In genomic region chr16:89163297-89163696, GRCh38 we compare ENCODE assay signal across 11 cellular contexts. TPM values are rescaled to one million over a fixed set of nuclear protein-coding genes. Genes with fewer than 3 reads are reported as not detected.
"Had no signal": no experiment of that assay in that cellular context is flagged by ENCODE, and none has a peak within 500 bp of the region (broad histone marks: within the 10 kb centered on the region; RNA-seq: fewer than 3 reads in every experiment).

No MANE protein-coding gene starts in this region.

- ATAC-seq: GM23338, HCT116 had no signal

- H3K4me2 ChIP-seq: GM23338 had no signal

- H3K36me3 ChIP-seq: HAP-1 had no signal

- H3K4me3 ChIP-seq: GM23248, GM23338, HAP-1 had no signal

- H3K27ac Mint-ChIP-seq: GM23338, H9, HFFc6 had no signal

- H3K4me3 Mint-ChIP-seq: GM23338, H9 had no signal

- DNase-seq: GM23248, GOT3, H7, H9, HCEC 1CT, HFFc6 had no signal

- H3K27ac ChIP-seq: GM23248 had no signal

- FAIRE-seq: H54 had no signal

- H3K9ac ChIP-seq: GM23248 had no signal

- H3K9me3 ChIP-seq: HAP-1 had no signal

- H2AFZ ChIP-seq: GM23248, GM23338 had no signal

RNA-seq across cellular contexts. Expression of gene CDH15, which starts 8.3 kb away (rescaled TPM):
- total RNA-seq: GM23248 had no signal

RNA-seq across cellular contexts. Expression of gene SLC22A31, which starts 37.0 kb away (rescaled TPM):
- total RNA-seq: GM23248, H4, HFFc6 had no signal
- polyA plus RNA-seq: GM23248 had no signal
